Comparison of ENCODE assay signal across 11 cellular contexts in the genomic region with DNA sequence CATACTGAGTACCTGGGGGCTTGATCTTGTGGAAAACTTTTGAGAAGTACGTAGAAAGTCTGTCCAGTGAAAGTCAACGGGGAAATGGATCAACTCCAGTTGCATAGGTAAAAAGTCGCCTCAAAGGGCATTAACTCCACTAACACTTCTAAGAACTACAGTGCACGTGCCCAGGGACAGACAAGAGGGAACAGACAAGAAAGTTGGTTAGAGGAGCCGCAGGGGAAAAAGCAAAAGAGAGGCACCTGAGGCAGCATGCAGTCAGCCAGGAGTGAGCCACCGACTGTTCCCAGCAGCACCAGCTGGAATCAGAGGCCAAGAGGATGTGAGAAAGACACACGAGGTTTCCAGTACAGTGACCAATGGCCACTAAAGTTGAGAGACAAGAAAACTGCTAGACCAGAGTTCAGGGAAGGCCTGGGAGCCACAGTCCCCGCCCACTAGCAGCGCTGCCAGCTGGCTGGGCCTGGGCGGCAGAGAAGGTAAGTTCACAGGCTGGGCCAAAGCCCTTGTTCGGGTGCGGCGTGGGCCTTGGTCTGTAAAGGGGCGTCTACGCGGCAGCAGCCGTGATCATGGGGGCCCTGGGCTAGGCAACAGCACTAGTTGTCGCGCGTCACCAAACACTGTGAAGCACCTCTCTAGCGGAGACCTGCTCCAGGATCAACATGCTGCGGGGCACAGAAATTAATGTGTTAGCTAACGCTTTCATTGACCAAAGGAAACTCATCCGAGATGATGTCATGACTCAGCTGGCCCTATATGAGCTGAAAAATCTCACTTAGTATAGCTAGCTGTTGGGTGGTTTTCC. TPM values are rescaled to one million over a fixed set of nuclear protein-coding genes. Genes with fewer than 3 reads are reported as not detected.
DNase-seq lines count a peak whose midpoint lies in the region; ATAC-seq and TF ChIP-seq lines count a peak whose summit lies in the region.
"Had no signal": no experiment of that assay in that cellular context is flagged by ENCODE, and none has a peak within 500 bp of the region (broad histone marks: within the 10 kb centered on the region; RNA-seq: fewer than 3 reads in every experiment).

No MANE protein-coding gene starts in this region.

- H3K36me3 ChIP-seq in tibial artery: no peaks in the 10 kb centered on the region
- H3K36me3 ChIP-seq: thoracic aorta had no signal

- H3K9me3 ChIP-seq in tibial artery: no peaks in the 10 kb centered on the region
- H3K9me3 ChIP-seq: thoracic aorta had no signal

- intact Hi-C loops in cardiac septum (cut with DNase I) (no loop called here), posterior vena cava (cut with DNase I) (no loop called here), tibial artery (cut with DNase I; ENCODE audit: low total_unique reads) (no loop called here)

- H3K4me1 ChIP-seq in tibial artery: peaks cover 0 to 99% (median 50%) of the 10 kb centered on the region in 4 donors

- H3K27me3 ChIP-seq in tibial artery: no peaks in the 10 kb centered on the region

- no peak overlapping the region for H3K4me3 ChIP-seq in tibial artery
- H3K4me3 ChIP-seq: thoracic aorta had no signal

- TF ChIP-seq CTCF in tibial artery (IDR thresholded peaks at IDR 0.05): no peak

- peak overlapping the region in 1 of 2 donors; percentile 13 for H3K27ac ChIP-seq in tibial artery

- peak; percentile 1 for ATAC-seq in GM18909 (IDR thresholded peaks at IDR 0.05; ENCODE audit: poor library complexity, unreplicated experiment)

- DNase-seq in RKO (ENCODE audit: low spot score): peak; percentile 78
- DNase-seq in cardiac septum (ENCODE audit: low spot score): peak; percentile 77
- DNase-seq in posterior vena cava (ENCODE audit: low spot score): peak; percentile 81
- no peak for DNase-seq in GM19240 (ENCODE audit: insufficient read length, low spot score)
- DNase-seq in tibial artery: no peak
- DNase-seq in globus pallidus (ENCODE audit: low spot score): no peak
- no peak for DNase-seq in NCI-H187 (lab: John Stamatoyannopoulos, UW)
- DNase-seq: activated CD4-positive, alpha-beta T cell treated with anti-CD3 and anti-CD28 coated beads, Interleukin-2, amount 50 U/mL, for 4 hours; HCEC 1CT had no signal

RNA-seq across cellular contexts. Expression of gene ITGB1, which starts 14.0 kb away (rescaled TPM):
- 715 TPM for total RNA-seq in cardiac septum
- 1,000 to 10,000 TPM; 1,298 to 1,367 TPM for total RNA-seq in posterior vena cava

Comparison
In these comparisons a context has a peak if more than half of its experiments do, and no peak if none do; other contexts are left out.
1. DNase-seq: peak in RKO (single experiment), cardiac septum (single experiment) and posterior vena cava (single experiment); none in GM19240 (single experiment), tibial artery (0 of 2), globus pallidus (single experiment) and NCI-H187 (0 of 2).